Comparison of ENCODE assay signal across 1 cellular context in genomic region chr3:171309906-171310359, GRCh38.
TF ChIP-seq lines count a peak whose summit lies in the region.

No MANE protein-coding gene starts in this region.

TF ChIP-seq in K562, 482 proteins besides CTCF, POLR2A, EP300 and RAD21 (continued from another document):
- TF ChIP-seq MAFF (IDR thresholded peaks at IDR 0.05; ENCODE audit: low read length) (0 out of 2 replicates have a peak, but pooled peaks have one; percentile 18), CBFA2T3 (IDR thresholded peaks at IDR 0.05) (peak; percentile 45; the same call in 1 of the 2 replicates), ZNF778 (CRISPR knock-in tag; IDR thresholded peaks at IDR 0.05) (no peak), ARID1B (IDR thresholded peaks at IDR 0.05) (peak; percentile 52), ELF4 (CRISPR knock-in tag; IDR thresholded peaks at IDR 0.05) (no peak), ZNF175 (CRISPR knock-in tag; IDR thresholded peaks at IDR 0.05; ENCODE audit: low read depth) (no peak), POLR2G (IDR thresholded peaks at IDR 0.05; ENCODE audit: low read depth, low read length) (no peak)
